9 cellular contexts compared by ENCODE assay signal in the genomic region with DNA sequence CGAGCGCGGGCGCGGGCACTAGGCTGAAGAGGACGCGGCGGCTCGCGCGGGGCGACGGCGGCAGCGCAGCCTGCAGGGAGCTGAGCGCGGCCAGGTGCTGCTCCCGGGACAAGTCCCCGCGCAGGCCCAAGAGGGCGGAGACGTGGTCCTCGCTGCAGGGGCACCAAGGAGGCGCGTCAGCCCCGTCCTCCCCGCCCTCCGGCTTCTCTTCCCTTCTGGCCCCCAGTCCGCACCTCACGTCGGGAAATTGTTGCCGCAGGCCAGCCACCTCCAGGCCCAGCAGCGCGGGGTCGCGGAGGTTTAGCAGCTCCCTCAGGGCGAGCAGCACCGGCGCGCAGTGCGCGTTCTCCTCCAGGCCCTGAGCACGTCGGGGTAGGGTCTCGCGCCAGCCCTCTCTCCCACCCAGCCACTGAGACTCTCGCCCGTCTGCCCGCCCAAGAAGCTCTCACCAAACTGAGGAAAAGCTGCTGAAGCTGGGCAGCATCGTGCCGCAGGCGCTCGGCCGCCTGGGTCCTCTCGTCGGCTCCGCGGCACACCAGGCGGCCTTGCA. TPM values are rescaled to one million over a fixed set of nuclear protein-coding genes. Genes with fewer than 3 reads are reported as not detected.
DNase-seq lines count a peak whose midpoint lies in the region; ATAC-seq, FAIRE-seq and TF ChIP-seq lines count a peak whose summit lies in the region.
"Had no signal": no experiment of that assay in that cellular context is flagged by ENCODE, and none has a peak within 500 bp of the region (broad histone marks: within the 10 kb centered on the region; RNA-seq: fewer than 3 reads in every experiment).

No MANE protein-coding gene starts in this region.

- H3K27ac ChIP-seq in DND-41 (ENCODE audit: low read length) (peak overlapping the region; percentile 82; the same call in 1 of the 2 replicates), kidney (ENCODE audit: low read depth in 2 of 2, low read length in 2 of 2) (peak overlapping the region in 1 of 2 donors; percentile 95), substantia nigra (ENCODE audit: low read depth, low read length, poor library complexity, severe bottlenecking) (peak overlapping the region; percentile 91)

- ATAC-seq in DND-41 (ENCODE audit: insufficient read depth, low read depth) (peak; percentile 23), HG02970 (IDR thresholded peaks at IDR 0.05; ENCODE audit: low FRiP score, unreplicated experiment) (peak; percentile 3)

- peaks cover 28% of the 10 kb centered on the region for H3K79me2 ChIP-seq in DND-41 (ENCODE audit: insufficient read depth, low read length)

- no peak for FAIRE-seq in kidney (lab: Jason Lieb, UNC)

- no peaks in the 10 kb centered on the region for H3K36me3 Mint-ChIP-seq in HFFc6 (ENCODE audit: low read depth)
- H3K36me3 Mint-ChIP-seq in activated T-cell treated with anti-CD3 and anti-CD28 coated beads, Interleukin-2, amount 50 U/mL, for 24 hours (ENCODE audit: low read depth), result no peaks in the 10 kb centered on the region

- peaks cover 21% of the 10 kb centered on the region for H3K4me1 Mint-ChIP-seq in HFFc6 (ENCODE audit: low read depth)
- peaks cover 15% of the 10 kb centered on the region for H3K4me1 Mint-ChIP-seq in activated T-cell treated with anti-CD3 and anti-CD28 coated beads, Interleukin-2, amount 50 U/mL, for 24 hours (ENCODE audit: low read depth)

- TF ChIP-seq CTCF in DND-41 (IDR thresholded peaks at IDR 0.05; ENCODE audit: borderline replicate concordance, extremely low read depth, low read length, poor library complexity, severe bottlenecking) (no peak), kidney (IDR thresholded peaks at IDR 0.05; ENCODE audit: borderline replicate concordance, extremely low read depth, insufficient read depth) (no peak), HFFc6 (IDR thresholded peaks at IDR 0.05) (no peak)

- H2AFZ ChIP-seq in DND-41 (ENCODE audit: low read depth, low read length), result peak overlapping the region; percentile 92

- no peaks in the 10 kb centered on the region for H3K9me3 ChIP-seq in DND-41 (ENCODE audit: insufficient read depth, low read length, severe bottlenecking)
- no peaks in the 10 kb centered on the region for H3K9me3 ChIP-seq in adipocyte (ENCODE audit: control insufficient read depth, low read length)
- no peaks in the 10 kb centered on the region for H3K9me3 ChIP-seq in kidney (ENCODE audit: control insufficient read depth in 1 of 2, low read length in 2 of 2)

- H4K20me1 ChIP-seq in DND-41 (ENCODE audit: insufficient read depth, low read length), result peaks cover 6% of the 10 kb centered on the region

- DNase-seq in DND-41 (no peak), adipocyte (ENCODE audit: low read depth) (no peak), kidney (no peak), substantia nigra (lab: John Stamatoyannopoulos, UW) (peak in 2 of 49 donors; percentile 75 to 77), SKM-1 treated with dmso at 0.1 percent for 144 hours (lab: John Stamatoyannopoulos, UW; ENCODE audit: unreplicated experiment) (no peak), HFFc6 (no peak)
- DNase-seq in activated T-cell treated with anti-CD3 and anti-CD28 coated beads, Interleukin-2, amount 50 U/mL, for 24 hours, result no peak

- H3K4me3 ChIP-seq in DND-41 (ENCODE audit: low read depth in 1 of 2, low read length in 2 of 2), result peak overlapping the region; percentile 41 to 87
- peak overlapping the region; percentile 86 for H3K4me3 ChIP-seq in adipocyte (ENCODE audit: low read length)
- H3K4me3 ChIP-seq in kidney (ENCODE audit: low read length in 2 of 2), result peak overlapping the region; percentile 20 to 81

- no peaks in the 10 kb centered on the region for H3K9me3 Mint-ChIP-seq in HFFc6
- no peaks in the 10 kb centered on the region for H3K9me3 Mint-ChIP-seq in activated T-cell treated with anti-CD3 and anti-CD28 coated beads, Interleukin-2, amount 50 U/mL, for 24 hours

- H3K36me3 ChIP-seq in DND-41 (ENCODE audit: insufficient read depth, low read length) (no peaks in the 10 kb centered on the region), adipocyte (ENCODE audit: control insufficient read depth, insufficient read depth, low read length, severe bottlenecking) (no peaks in the 10 kb centered on the region), kidney (ENCODE audit: control insufficient read depth in 1 of 2, insufficient read depth in 2 of 2, low read length in 2 of 2) (no peaks in the 10 kb centered on the region)

- peak overlapping the region; percentile 99 for H3K4me2 ChIP-seq in DND-41 (ENCODE audit: insufficient read depth, low read length)

- H3K4me3 Mint-ChIP-seq in HFFc6, result no peak overlapping the region
- H3K4me3 Mint-ChIP-seq in activated T-cell treated with anti-CD3 and anti-CD28 coated beads, Interleukin-2, amount 50 U/mL, for 24 hours, result no peak overlapping the region

- peaks cover 3% of the 10 kb centered on the region for H3K27me3 Mint-ChIP-seq in HFFc6 (ENCODE audit: insufficient read depth)
- peaks cover 19% of the 10 kb centered on the region for H3K27me3 Mint-ChIP-seq in activated T-cell treated with anti-CD3 and anti-CD28 coated beads, Interleukin-2, amount 50 U/mL, for 24 hours

- H3K27me3 ChIP-seq in DND-41 (ENCODE audit: insufficient read depth, low read length, poor library complexity) (no peaks in the 10 kb centered on the region), adipocyte (replicated peaks; ENCODE audit: control insufficient read depth, insufficient read depth, low read length) (no peaks in the 10 kb centered on the region)

- no peak overlapping the region for H3K27ac Mint-ChIP-seq in HFFc6
- no peak overlapping the region for H3K27ac Mint-ChIP-seq in activated T-cell treated with anti-CD3 and anti-CD28 coated beads, Interleukin-2, amount 50 U/mL, for 24 hours

- peaks cover 50% of the 10 kb centered on the region for H3K4me1 ChIP-seq in DND-41 (ENCODE audit: insufficient read depth, low read length)
- H3K4me1 ChIP-seq in adipocyte (ENCODE audit: control insufficient read depth, insufficient read depth, low read length), result peaks cover 37% of the 10 kb centered on the region
- H3K4me1 ChIP-seq in kidney (ENCODE audit: control insufficient read depth in 1 of 2, insufficient read depth in 1 of 2, low read depth in 1 of 2, low read length in 2 of 2), result peaks cover 9 to 23% of the 10 kb centered on the region in 2 donors

- intact Hi-C loops in kidney (cut with DNase I), result no loop called here

- H3K9ac ChIP-seq in DND-41 (ENCODE audit: low read depth, low read length), result peak overlapping the region; percentile 69
- peak overlapping the region; percentile 86 for H3K9ac ChIP-seq in adipocyte (ENCODE audit: low read length)
- H3K9ac ChIP-seq in kidney (ENCODE audit: low read length in 2 of 2), result no peak overlapping the region

RNA-seq across cellular contexts. Expression of a gene that starts 0.8 kb away (rescaled TPM):
- 38.8 TPM for total RNA-seq in kidney
- 15.5 TPM for polyA plus RNA-seq in kidney (ENCODE audit: insufficient read depth, low read depth, low replicate concordance)
- 10 to 100 TPM in 5 of 6 experiments, 1 to 10 TPM in 1; 9.6 to 13.8 (median 11.6) TPM for total RNA-seq in HFFc6 (2021; fragmentation: NEBNext Ultra II Directional; extraction: Animal tissue kit (Norgen Biotek cat#: 25700))

RNA-seq across cellular contexts. Expression of a gene that starts 5.4 kb away (rescaled TPM):
- total RNA-seq in kidney, result 7.2 TPM
- polyA plus RNA-seq in kidney (ENCODE audit: insufficient read depth, low read depth, low replicate concordance), result 9.9 TPM
- under 1 TPM in 1 of 6 experiments, not detected in 5; 0.18 TPM for total RNA-seq in HFFc6 (2021; fragmentation: NEBNext Ultra II Directional; extraction: Animal tissue kit (Norgen Biotek cat#: 25700))
- total RNA-seq: SK-MEL-5 had no signal

RNA-seq across cellular contexts. Expression of a gene that starts 7.4 kb away (rescaled TPM):
- 54.4 TPM for total RNA-seq in kidney
- 39.1 TPM for polyA plus RNA-seq in kidney (ENCODE audit: insufficient read depth, low read depth, low replicate concordance)
- total RNA-seq in HFFc6 (2021; fragmentation: NEBNext Ultra II Directional; extraction: Animal tissue kit (Norgen Biotek cat#: 25700)), result 10 to 100 TPM; 52.9 to 64.7 (median 61.0) TPM

RNA-seq across cellular contexts. Expression of a gene that starts 14.2 kb away (rescaled TPM):
- total RNA-seq in kidney, result 36.4 TPM
- polyA plus RNA-seq in kidney (ENCODE audit: insufficient read depth, low read depth, low replicate concordance), result 35.3 TPM
- total RNA-seq in HFFc6 (2021; fragmentation: NEBNext Ultra II Directional; extraction: Animal tissue kit (Norgen Biotek cat#: 25700)), result 10 to 100 TPM; 16.1 to 20.1 (median 17.7) TPM

RNA-seq across cellular contexts. Expression of a gene that starts 14.4 kb away (rescaled TPM):
- 24.2 TPM for total RNA-seq in kidney
- 33.1 TPM for polyA plus RNA-seq in kidney (ENCODE audit: insufficient read depth, low read depth, low replicate concordance)
- total RNA-seq in HFFc6 (2021; fragmentation: NEBNext Ultra II Directional; extraction: Animal tissue kit (Norgen Biotek cat#: 25700)), result 1 to 10 TPM in 3 of 6 experiments, under 1 TPM in 3; 0.79 to 1.3 (median 1.1) TPM

Comparison
In these comparisons a context has a peak if more than half of its experiments do, and no peak if none do; other contexts are left out.
1. H3K9ac ChIP-seq: peak in DND-41 (single experiment) and adipocyte (single experiment); none in kidney (0 of 2).
2. Peak in every context shown above with its lines, with median percentiles within 50 percentile points of each other: H3K4me3 ChIP-seq.